Comparison of ENCODE assay signal across 8 cellular contexts in genomic region chr15:64681424-64682024, GRCh38.
A peak's percentile ranks its signal among the peaks of the same experiment; 100 is the strongest.
DNase-seq lines count a peak whose midpoint lies in the region; ATAC-seq, FAIRE-seq and TF ChIP-seq lines count a peak whose summit lies in the region.

No MANE protein-coding gene starts in this region.

- H4K20me1 ChIP-seq in OCI-LY3 (ENCODE audit: insufficient read depth, low read length) (no peaks in the 10 kb centered on the region), HepG2 (ENCODE audit: insufficient read depth, low read length) (no peaks in the 10 kb centered on the region)

- WGBS in HepG2 (ENCODE audit: low lambda C conversion rate), result 67% methylated on average over 9 of the region's 9 CpGs

- H3K36me3 ChIP-seq in OCI-LY3 (replicated peaks; ENCODE audit: low read depth, low read length), result peaks cover 43% of the 10 kb centered on the region
- H3K36me3 ChIP-seq in HepG2 (replicated peaks in 1 of 2; ENCODE audit: control insufficient read depth in 1 of 2, insufficient read depth in 2 of 2, low read length in 2 of 2), result peaks cover 24 to 80% of the 10 kb centered on the region in 2 experiments

- H3K4me3 ChIP-seq in OCI-LY3 (ENCODE audit: low read length), result no peak overlapping the region
- H3K4me3 ChIP-seq in choroid plexus epithelial cell (ENCODE audit: low read depth, low read length), result no peak overlapping the region
- H3K4me3 ChIP-seq in HepG2 (replicated peaks in 1 of 3; ENCODE audit: insufficient read depth in 1 of 3, low read depth in 2 of 3, low read length in 3 of 3), result no peak overlapping the region

- no TSS peak for BruUV-seq in HepG2 (replicated peaks; lab: Mats Ljungman, UMichigan)

- intact Hi-C loops in HepG2 (cut with micrococcal nuclease; ENCODE audit: unreplicated experiment), result loop anchor here (1.0 to 5.0 kb wide), 2 partner anchors 254 to 519 kb away; partner anchors contain the start of gene PPIB

- CTCF ChIA-PET in HepG2 (lab: Yijun Ruan, JAX; ENCODE audit: low intra/inter-chr PET ratio, low total read pairs), result interaction anchor here (0.6 to 2.1 kb wide), 3 partner anchors 147 to 472 kb away, joined by 3 to 11 read pairs (median 4); no protein-coding TSS in a partner anchor

- H3K79me2 ChIP-seq in OCI-LY3 (ENCODE audit: low read length) (no peaks in the 10 kb centered on the region), HepG2 (ENCODE audit: insufficient read depth, low read length) (no peaks in the 10 kb centered on the region)

- no peaks in the 10 kb centered on the region for H3K4me1 ChIP-seq in OCI-LY3 (ENCODE audit: low read length)
- H3K4me1 ChIP-seq in HepG2 (ENCODE audit: insufficient read depth, low read length), result no peaks in the 10 kb centered on the region

- H3K9ac ChIP-seq in OCI-LY3 (ENCODE audit: low read length) (no peak overlapping the region), HepG2 (ENCODE audit: insufficient read depth, low read depth, low read length) (no peak overlapping the region)

- no peak overlapping the region for H3K4me2 ChIP-seq in OCI-LY3 (ENCODE audit: low read length)
- no peak overlapping the region for H3K4me2 ChIP-seq in HepG2 (ENCODE audit: low read depth, low read length)

- TF ChIP-seq CTCF in OCI-LY3 (IDR thresholded peaks at IDR 0.05; ENCODE audit: low read depth, low read length), result peak; percentile 66
- peak; percentile 70 for TF ChIP-seq CTCF in choroid plexus epithelial cell (conservative IDR thresholded peaks at IDR 0.05; ENCODE audit: low read depth, low read length)
- peak; percentile 93 for TF ChIP-seq CTCF in HepG2 (CRISPR knock-in tag; IDR thresholded peaks at IDR 0.05)

- DNase-seq in DMS114 treated with DMSO at 0.1 percent for 48 hours (lab: John Stamatoyannopoulos, UW; ENCODE audit: unreplicated experiment), result peak; percentile 78
- peak; percentile 75 for DNase-seq in HPDE6-E6E7 (ENCODE audit: extremely low spot score)
- DNase-seq in choroid plexus epithelial cell (ENCODE audit: low read depth), result peak; percentile 75
- peak; percentile 72 for DNase-seq in HepG2 (ENCODE audit: low spot score)

- in situ Hi-C loops in HepG2 (cut with HindIII; ENCODE audit: extremely low pct_ligation_motif_present, low pct_unique_long_range_greater_than_20kb), result loop anchor here (25.0 kb wide), 1 partner anchor 469 kb away; no protein-coding TSS in a partner anchor

- no peaks in the 10 kb centered on the region for H3K9me3 ChIP-seq in OCI-LY3 (ENCODE audit: insufficient read depth, low read length)
- H3K9me3 ChIP-seq in HepG2 (ENCODE audit: low read length), result no peaks in the 10 kb centered on the region

- TF ChIP-seq POLR2A in HepG2 (IDR thresholded peaks at IDR 0.05; ENCODE audit: insufficient read depth in 1 of 2, low read depth in 2 of 2, low read length in 2 of 2), result no peak

- H3K27ac ChIP-seq in OCI-LY3 (ENCODE audit: low read length), result no peak overlapping the region
- H3K27ac ChIP-seq in HepG2 (ENCODE audit: extremely low read length, insufficient read depth, low read length), result no peak overlapping the region

- no peaks in the 10 kb centered on the region for H3K27me3 ChIP-seq in OCI-LY3 (ENCODE audit: low read depth, low read length)
- no peaks in the 10 kb centered on the region for H3K27me3 ChIP-seq in HepG2 (ENCODE audit: control insufficient read depth in 1 of 2, insufficient read depth in 2 of 2, low read length in 2 of 2)

- FAIRE-seq in HepG2 (lab: Jason Lieb, UNC), result peak; percentile 86

- TF ChIP-seq EP300 in HepG2 (IDR thresholded peaks at IDR 0.05; ENCODE audit: low read depth in 2 of 2, low read length in 2 of 2) (no peak), HepG2 (CRISPR knock-in tag; IDR thresholded peaks at IDR 0.05; ENCODE audit: borderline replicate concordance) (no peak)

- TF ChIP-seq RAD21 in HepG2 (CRISPR knock-in tag; IDR thresholded peaks at IDR 0.05), result peak; percentile 97

- peak; percentile 97 for ATAC-seq in HepG2
- ATAC-seq in HG03139 (IDR thresholded peaks at IDR 0.05; ENCODE audit: unreplicated experiment), result no peak
- no peak for ATAC-seq in HG03159 (IDR thresholded peaks at IDR 0.05; ENCODE audit: unreplicated experiment)
- no peak for ATAC-seq in GM18498 (IDR thresholded peaks at IDR 0.05; ENCODE audit: unreplicated experiment)

- POLR2A ChIA-PET in HepG2 (lab: Yijun Ruan, JAX), result interaction anchor here (0.5 to 0.6 kb wide), 2 partner anchors 108 to 203 kb away, joined by 4 read pairs; no protein-coding TSS in a partner anchor

- no peak overlapping the region for H2AFZ ChIP-seq in OCI-LY3 (ENCODE audit: low read depth, low read length)
- H2AFZ ChIP-seq in HepG2 (ENCODE audit: low read length), result no peak overlapping the region

TF ChIP-seq in HepG2, 621 proteins besides CTCF, POLR2A, EP300 and RAD21 (continues in another document):
- TF ChIP-seq MXI1 (IDR thresholded peaks at IDR 0.05; ENCODE audit: borderline replicate concordance, low read depth, low read length) (peak; percentile 57; the same call in 1 of the 3 replicates), REPIN1 (CRISPR knock-in tag; IDR thresholded peaks at IDR 0.05; ENCODE audit: borderline replicate concordance, low read depth) (0 out of 2 replicates have a peak, but pooled peaks have one; percentile 51), IKZF5 (CRISPR knock-in tag; IDR thresholded peaks at IDR 0.05) (peak; percentile 55; the same call in 1 of the 2 replicates), HNF4G (IDR thresholded peaks at IDR 0.05; ENCODE audit: borderline replicate concordance, low read depth, low read length) (no peak), HNF4G (CRISPR knock-in tag; IDR thresholded peaks at IDR 0.05; ENCODE audit: borderline replicate concordance, low read depth) (0 out of 2 replicates have a peak, but pooled peaks have one; percentile 40), TBP (CRISPR knock-in tag; IDR thresholded peaks at IDR 0.05) (no peak), STAG1 (CRISPR knock-in tag; IDR thresholded peaks at IDR 0.05) (peak; percentile 99), ZNF770 (CRISPR knock-in tag; IDR thresholded peaks at IDR 0.05) (0 out of 2 replicates have a peak, but pooled peaks have one; percentile 25), KLF16 (CRISPR knock-in tag; IDR thresholded peaks at IDR 0.05) (0 out of 4 replicates have a peak, but pooled peaks of 1 of the 2 experiments have one; percentile 27), ARID4A (CRISPR knock-in tag; IDR thresholded peaks at IDR 0.05; ENCODE audit: borderline replicate concordance) (peak; percentile 43; the same call in 1 of the 2 replicates), FOXA3 (CRISPR knock-in tag; IDR thresholded peaks at IDR 0.05) (0 out of 2 replicates have a peak, but pooled peaks have one; percentile 10), DNMT3B (CRISPR knock-in tag; conservative IDR thresholded peaks at IDR 0.05) (no peak), PPARG (CRISPR knock-in tag; conservative IDR thresholded peaks at IDR 0.05) (peak; percentile 40; the same call in 1 of the 2 replicates), SALL1 (CRISPR knock-in tag; IDR thresholded peaks at IDR 0.05) (peak; percentile 40; the same call in 1 of the 2 replicates)
